In genomic region chr20:39075731-39076130, GRCh38 we compare ENCODE assay signal across 36 cellular contexts.
"Had no signal": no experiment of that assay in that cellular context is flagged by ENCODE, and none has a peak within 500 bp of the region (broad histone marks: within the 10 kb centered on the region; RNA-seq: fewer than 3 reads in every experiment).

No MANE protein-coding gene starts in this region.

- H3K9me3 ChIP-seq: MG63 had no signal

- DNase-seq: Karpas-422, Kasumi-1, MG63, MM.1S, MV-4-11, NCI-H1048, NCI-H1092, NCI-H1092 treated with DMSO at 0.1 percent for 48 hours, NCI-H1105, NCI-H1105 treated with DMSO at 0.1 percent for 48 hours, NCI-H1417, NCI-H1417 treated with DMSO at 0.1 percent for 48 hours, NCI-H1436, NCI-H1436 treated with DMSO at 0.1 percent for 48 hours, NCI-H146, NCI-H1694, NCI-H1694 treated with DMSO at 0.1 percent for 48 hours, NCI-H187, NCI-H187 treated with DMSO at 0.1 percent for 48 hours, NCI-H1930, NCI-H2029, NCI-H2029 treated with DMSO at 0.1 percent for 48 hours, NCI-H2081, NCI-H2081 treated with DMSO at 0.1 percent for 48 hours, NCI-H2107, NCI-H2171, NCI-H2171 treated with DMSO at 0.1 percent for 48 hours, NCI-H2227 treated with DMSO at 0.1 percent for 48 hours, NCI-H226, NCI-H345, NCI-H446, NCI-H446 treated with DMSO at 0.1 percent for 48 hours, NCI-H510A, NCI-H510A treated with DMSO at 0.1 percent for 48 hours, NCI-H524, NCI-H524 treated with DMSO at 0.1 percent for 48 hours had no signal

- H3K4me3 ChIP-seq: MG63 had no signal

- H3K36me3 ChIP-seq: MG63 had no signal
